In genomic region chr19:50723735-50724521, GRCh38 we compare ENCODE assay signal across 1 cellular context.
TF ChIP-seq lines count a peak whose summit lies in the region.

No MANE protein-coding gene starts in this region.

TF ChIP-seq in HEK293, 187 proteins besides CTCF, POLR2A, EP300 and RAD21 (continued from another document):
- TF ChIP-seq, protein P1, sequence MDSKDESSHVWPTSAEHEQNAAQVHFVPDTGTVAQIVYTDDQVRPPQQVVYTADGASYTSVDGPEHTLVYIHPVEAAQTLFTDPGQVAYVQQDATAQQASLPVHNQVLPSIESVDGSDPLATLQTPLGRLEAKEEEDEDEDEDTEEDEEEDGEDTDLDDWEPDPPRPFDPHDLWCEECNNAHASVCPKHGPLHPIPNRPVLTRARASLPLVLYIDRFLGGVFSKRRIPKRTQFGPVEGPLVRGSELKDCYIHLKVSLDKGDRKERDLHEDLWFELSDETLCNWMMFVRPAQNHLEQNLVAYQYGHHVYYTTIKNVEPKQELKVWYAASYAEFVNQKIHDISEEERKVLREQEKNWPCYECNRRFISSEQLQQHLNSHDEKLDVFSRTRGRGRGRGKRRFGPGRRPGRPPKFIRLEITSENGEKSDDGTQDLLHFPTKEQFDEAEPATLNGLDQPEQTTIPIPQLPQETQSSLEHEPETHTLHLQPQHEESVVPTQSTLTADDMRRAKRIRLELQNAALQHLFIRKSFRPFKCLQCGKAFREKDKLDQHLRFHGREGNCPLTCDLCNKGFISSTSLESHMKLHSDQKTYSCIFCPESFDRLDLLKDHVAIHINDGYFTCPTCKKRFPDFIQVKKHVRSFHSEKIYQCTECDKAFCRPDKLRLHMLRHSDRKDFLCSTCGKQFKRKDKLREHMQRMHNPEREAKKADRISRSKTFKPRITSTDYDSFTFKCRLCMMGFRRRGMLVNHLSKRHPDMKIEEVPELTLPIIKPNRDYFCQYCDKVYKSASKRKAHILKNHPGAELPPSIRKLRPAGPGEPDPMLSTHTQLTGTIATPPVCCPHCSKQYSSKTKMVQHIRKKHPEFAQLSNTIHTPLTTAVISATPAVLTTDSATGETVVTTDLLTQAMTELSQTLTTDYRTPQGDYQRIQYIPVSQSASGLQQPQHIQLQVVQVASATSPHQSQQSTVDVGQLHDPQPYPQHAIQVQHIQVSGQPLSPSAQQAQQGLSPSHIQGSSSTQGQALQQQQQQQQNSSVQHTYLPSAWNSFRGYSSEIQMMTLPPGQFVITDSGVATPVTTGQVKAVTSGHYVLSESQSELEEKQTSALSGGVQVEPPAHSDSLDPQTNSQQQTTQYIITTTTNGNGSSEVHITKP (tag by site-specific recombination; IDR thresholded peaks at IDR 0.05): peak; percentile 29; the same call in 1 of the 2 replicates
